In the genomic region with DNA sequence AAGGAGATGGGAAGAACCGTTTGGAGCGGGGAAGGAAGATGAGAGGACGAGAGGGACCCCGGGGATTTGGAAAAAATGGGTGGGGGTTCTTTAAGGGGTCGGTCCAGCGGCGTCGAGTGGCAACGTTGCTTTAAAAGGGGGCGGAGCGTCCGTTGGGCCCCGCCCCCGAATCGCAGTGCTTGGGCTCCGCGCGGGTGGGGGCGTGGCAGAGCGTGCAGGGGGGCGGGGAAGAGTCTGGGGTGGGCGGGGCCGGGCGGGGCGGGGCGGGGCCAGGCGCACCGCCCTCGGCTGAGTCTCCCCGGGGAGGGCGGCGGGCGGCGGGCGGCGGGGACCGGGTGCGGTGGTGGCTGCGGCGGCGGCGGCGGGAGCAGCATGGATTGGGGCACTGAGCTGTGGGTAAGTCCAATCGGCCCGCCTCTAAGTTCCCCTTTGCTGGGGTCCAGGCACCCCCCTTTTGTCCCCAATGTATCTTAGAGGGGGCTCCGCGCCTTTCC, we compare ENCODE assay signal across 7 cellular contexts. TPM values are rescaled to one million over a fixed set of nuclear protein-coding genes. Genes with fewer than 3 reads are reported as not detected.
A peak's percentile ranks its signal among the peaks of the same experiment; 100 is the strongest.
DNase-seq lines count a peak whose midpoint lies in the region; ATAC-seq and TF ChIP-seq lines count a peak whose summit lies in the region.

A gene with protein sequence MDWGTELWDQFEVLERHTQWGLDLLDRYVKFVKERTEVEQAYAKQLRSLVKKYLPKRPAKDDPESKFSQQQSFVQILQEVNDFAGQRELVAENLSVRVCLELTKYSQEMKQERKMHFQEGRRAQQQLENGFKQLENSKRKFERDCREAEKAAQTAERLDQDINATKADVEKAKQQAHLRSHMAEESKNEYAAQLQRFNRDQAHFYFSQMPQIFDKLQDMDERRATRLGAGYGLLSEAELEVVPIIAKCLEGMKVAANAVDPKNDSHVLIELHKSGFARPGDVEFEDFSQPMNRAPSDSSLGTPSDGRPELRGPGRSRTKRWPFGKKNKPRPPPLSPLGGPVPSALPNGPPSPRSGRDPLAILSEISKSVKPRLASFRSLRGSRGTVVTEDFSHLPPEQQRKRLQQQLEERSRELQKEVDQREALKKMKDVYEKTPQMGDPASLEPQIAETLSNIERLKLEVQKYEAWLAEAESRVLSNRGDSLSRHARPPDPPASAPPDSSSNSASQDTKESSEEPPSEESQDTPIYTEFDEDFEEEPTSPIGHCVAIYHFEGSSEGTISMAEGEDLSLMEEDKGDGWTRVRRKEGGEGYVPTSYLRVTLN (plus strand): TSS at position 291 of the 494 bp plus-strand sequence. CDS start 82 bp downstream, at position 373.

- CTCF ChIA-PET in activated CD8-positive, alpha-beta T cell treated with anti-CD3 and anti-CD28 coated beads for 36 hours (lab: Charles Lee) = interaction anchor here (1.4 to 4.6 kb wide), 6 partner anchors 30 to 128 kb away, joined by 3 to 73 read pairs (median 14); a partner anchor contains a TSS

- H3K4me3 ChIP-seq in right lobe of liver = peak within 1 kb of the TSS; percentile 72 to 78 (median 72)

- TF ChIP-seq POLR2A in right lobe of liver (IDR thresholded peaks at IDR 0.05) = peak; percentile 39

- peak; percentile 6 for ATAC-seq in activated CD8-positive, alpha-beta T cell treated with anti-CD3 and anti-CD28 coated beads for 36 hours
- ATAC-seq in right lobe of liver (peak; percentile 31 to 48 (median 40)), HG02973 (IDR thresholded peaks at IDR 0.05; ENCODE audit: unreplicated experiment) (no peak)

- H3K27me3 Mint-ChIP-seq in activated CD8-positive, alpha-beta T cell treated with anti-CD3 and anti-CD28 coated beads for 36 hours = no peaks in the 10 kb centered on the region

- POLR2A ChIA-PET in activated CD8-positive, alpha-beta T cell treated with anti-CD3 and anti-CD28 coated beads for 36 hours (lab: Charles Lee) = no interaction called here

- no peaks in the 10 kb centered on the region for H3K27me3 ChIP-seq in right lobe of liver

- H3K4me3 Mint-ChIP-seq in activated CD8-positive, alpha-beta T cell treated with anti-CD3 and anti-CD28 coated beads for 36 hours = peak within 1 kb of the TSS; percentile 98

- peaks cover 0 to 11% (median 0%) of the 10 kb centered on the region in 4 donors for H3K36me3 ChIP-seq in right lobe of liver

- no peaks in the 10 kb centered on the region for H3K9me3 ChIP-seq in right lobe of liver

- TF ChIP-seq CTCF in GM20000 (IDR thresholded peaks at IDR 0.05; ENCODE audit: extremely low read depth, missing control alignments) = no peak
- TF ChIP-seq CTCF in activated CD8-positive, alpha-beta T cell treated with anti-CD3 and anti-CD28 coated beads for 36 hours (IDR thresholded peaks at IDR 0.05) = no peak
- no peak for TF ChIP-seq CTCF in right lobe of liver (IDR thresholded peaks at IDR 0.05)

- peaks cover 4 to 35% (median 19%) of the 10 kb centered on the region in 4 donors for H3K4me1 ChIP-seq in right lobe of liver

- intact Hi-C loops in activated CD8-positive, alpha-beta T cell treated with anti-CD3 and anti-CD28 coated beads for 36 hours (cut with micrococcal nuclease) = loop anchor here (5.0 to 10.0 kb wide), 2 partner anchors 77 to 225 kb away; no protein-coding TSS in a partner anchor
- intact Hi-C loops in right lobe of liver (cut with DNase I) = loop anchor here in 1 of 2 donors (10.0 kb wide), 1 partner anchor 125 kb away; no protein-coding TSS in a partner anchor

- peak within 1 kb of the TSS; percentile 99 for H3K27ac Mint-ChIP-seq in activated CD8-positive, alpha-beta T cell treated with anti-CD3 and anti-CD28 coated beads for 36 hours

- DNase-seq in GM20000 (ENCODE audit: low spot score) (peak; percentile 98), NCI-H524 (lab: John Stamatoyannopoulos, UW) (peak; percentile 77 to 86), ecto neural progenitor cell (ENCODE audit: low spot score) (peak; percentile 89), right lobe of liver (peak; percentile 87 to 89 (median 89))
- DNase-seq in activated CD8-positive, alpha-beta T cell treated with anti-CD3 and anti-CD28 coated beads for 36 hours = peak; percentile 88
- DNase-seq in stimulated activated CD4-positive, alpha-beta T cell treated with anti-CD3 and anti-CD28 coated beads, Interleukin-4, amount 100 ng/mL, for 1 hour = peak; percentile 83

- under 1% methylated on average over 13 of the region's 47 CpGs for WGBS in right lobe of liver (ENCODE audit: insufficient coverage, low coverage, low lambda C conversion rate, missing lambda C conversion rate)

- H3K36me3 Mint-ChIP-seq in activated CD8-positive, alpha-beta T cell treated with anti-CD3 and anti-CD28 coated beads for 36 hours (ENCODE audit: low read depth) = peaks cover 25% of the 10 kb centered on the region

- peaks cover 38% of the 10 kb centered on the region for H3K4me1 Mint-ChIP-seq in activated CD8-positive, alpha-beta T cell treated with anti-CD3 and anti-CD28 coated beads for 36 hours (ENCODE audit: low read depth)

- peak within 1 kb of the TSS; percentile 77 to 93 (median 85) for H3K27ac ChIP-seq in right lobe of liver

- no peaks in the 10 kb centered on the region for H3K9me3 Mint-ChIP-seq in activated CD8-positive, alpha-beta T cell treated with anti-CD3 and anti-CD28 coated beads for 36 hours

RNA-seq across cellular contexts. Expression of the gene that starts here (rescaled TPM):
- 10 to 100 TPM; 33.8 to 34.3 TPM for total RNA-seq in activated CD8-positive, alpha-beta T cell treated with anti-CD3 and anti-CD28 coated beads for 36 hours
- total RNA-seq in right lobe of liver = 10 to 100 TPM in 2 of 6 experiments, 1 to 10 TPM in 4; 7.5 to 14.9 (median 9.3) TPM
